ENCODE assay signal across 2 cellular contexts in genomic region chr12:121050725-121051124, GRCh38.
A peak's percentile ranks its signal among the peaks of the same experiment; 100 is the strongest.
TF ChIP-seq lines count a peak whose summit lies in the region.

No MANE protein-coding gene starts in this region.

TF ChIP-seq in HCT116, 20 proteins besides CTCF, POLR2A, EP300 and RAD21:
- 0 out of 2 replicates have a peak, but pooled peaks have one; percentile 8 for TF ChIP-seq SP1 (IDR thresholded peaks at IDR 0.05; ENCODE audit: low read depth)
- TF ChIP-seq ZFX (IDR thresholded peaks at IDR 0.05): no peak

TF ChIP-seq in H1, 55 proteins besides CTCF, POLR2A, EP300 and RAD21:
- TF ChIP-seq, protein P1, sequence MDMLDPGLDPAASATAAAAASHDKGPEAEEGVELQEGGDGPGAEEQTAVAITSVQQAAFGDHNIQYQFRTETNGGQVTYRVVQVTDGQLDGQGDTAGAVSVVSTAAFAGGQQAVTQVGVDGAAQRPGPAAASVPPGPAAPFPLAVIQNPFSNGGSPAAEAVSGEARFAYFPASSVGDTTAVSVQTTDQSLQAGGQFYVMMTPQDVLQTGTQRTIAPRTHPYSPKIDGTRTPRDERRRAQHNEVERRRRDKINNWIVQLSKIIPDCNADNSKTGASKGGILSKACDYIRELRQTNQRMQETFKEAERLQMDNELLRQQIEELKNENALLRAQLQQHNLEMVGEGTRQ (IDR thresholded peaks at IDR 0.05; ENCODE audit: low read length): peak; percentile 65
- TF ChIP-seq PHF8 (conservative IDR thresholded peaks at IDR 0.05; ENCODE audit: low read depth, low read length) (no peak), SAP30 (IDR thresholded peaks at IDR 0.05; ENCODE audit: insufficient read depth, insufficient replicate concordance, low read length) (no peak), CHD2 (IDR thresholded peaks at IDR 0.05; ENCODE audit: low read length) (no peak), SIX5 (IDR thresholded peaks at IDR 0.05; ENCODE audit: low read depth, low read length) (peak; percentile 66)
TF ChIP-seq in H1: peak in this region for 2.
